ENCODE assay signal across 22 cellular contexts in the genomic region with DNA sequence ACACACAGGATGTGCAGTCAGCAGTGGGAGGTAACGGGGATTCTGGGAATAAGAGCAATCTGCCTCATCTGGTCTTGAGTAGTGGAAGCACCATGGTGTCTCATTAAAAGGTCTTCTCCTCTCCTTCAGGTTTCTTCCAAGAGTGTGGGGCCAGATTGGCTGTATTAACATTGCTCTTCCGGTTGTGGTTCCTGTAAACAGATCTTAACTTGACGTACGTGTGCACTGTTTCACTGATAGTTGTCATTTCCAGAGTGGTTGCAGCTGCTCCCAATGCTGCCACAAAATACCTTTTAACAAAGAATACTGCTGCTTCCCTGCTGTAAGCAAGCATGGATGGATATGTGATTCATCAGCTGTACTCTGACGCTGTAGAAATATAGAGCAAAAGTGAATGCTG.
"Had no signal": no experiment of that assay in that cellular context is flagged by ENCODE, and none has a peak within 500 bp of the region (broad histone marks: within the 10 kb centered on the region; RNA-seq: fewer than 3 reads in every experiment).

No MANE protein-coding gene starts in this region.

- H3K36me3 ChIP-seq: cardiac muscle cell, lower lobe of right lung, neural progenitor cell, sigmoid colon, thoracic aorta, upper lobe of left lung had no signal

- DNase-seq: activated CD4-positive, alpha-beta T cell treated with anti-CD3 and anti-CD28 coated beads for 1 hour; activated gamma-delta T cell treated with Interleukin-2 at 50 U/mL for 16 hours; activated T-cell treated with anti-CD3 and anti-CD28 coated beads, Interleukin-2, amount 50 U/mL, for 1 hour; anterior cingulate cortex; body of pancreas; effector CD8-positive, alpha-beta T cell; erythroblast; foreskin keratinocyte; kidney; lower lobe of right lung; naive thymus-derived CD4-positive, alpha-beta T cell; posterior cingulate gyrus; sigmoid colon; stimulated activated CD4-positive, alpha-beta T cell treated with anti-CD3 and anti-CD28 coated beads, Interleukin-4, amount 100 ng/mL, for 1 hour; stimulated activated naive CD4-positive, alpha-beta T cell; upper lobe of left lung had no signal

- ATAC-seq: body of pancreas; foreskin keratinocyte; left lobe of liver; lower lobe of right lung; naive thymus-derived CD4-positive, alpha-beta T cell had no signal

- H3K4me2 ChIP-seq: neural progenitor cell, smooth muscle cell had no signal

- H3K9ac ChIP-seq: neural progenitor cell had no signal

- H3K27me3 ChIP-seq: body of pancreas, cardiac muscle cell, foreskin keratinocyte, neural progenitor cell, sigmoid colon, upper lobe of left lung had no signal

- H3K27ac ChIP-seq: body of pancreas, cardiac muscle cell, foreskin keratinocyte, lower lobe of right lung, neural progenitor cell, sigmoid colon, thoracic aorta, upper lobe of left lung, VCaP had no signal

- H3K4me1 ChIP-seq: body of pancreas, foreskin keratinocyte, lower lobe of right lung, sigmoid colon, upper lobe of left lung had no signal

- H3K4me3 ChIP-seq: body of pancreas, cardiac muscle cell, lower lobe of right lung, neural progenitor cell, sigmoid colon, smooth muscle cell, thoracic aorta, upper lobe of left lung had no signal

- H3K9me3 ChIP-seq: body of pancreas, lower lobe of right lung, sigmoid colon, thoracic aorta, upper lobe of left lung had no signal
